ENCODE assay signal across 1 cellular context in the genomic region with DNA sequence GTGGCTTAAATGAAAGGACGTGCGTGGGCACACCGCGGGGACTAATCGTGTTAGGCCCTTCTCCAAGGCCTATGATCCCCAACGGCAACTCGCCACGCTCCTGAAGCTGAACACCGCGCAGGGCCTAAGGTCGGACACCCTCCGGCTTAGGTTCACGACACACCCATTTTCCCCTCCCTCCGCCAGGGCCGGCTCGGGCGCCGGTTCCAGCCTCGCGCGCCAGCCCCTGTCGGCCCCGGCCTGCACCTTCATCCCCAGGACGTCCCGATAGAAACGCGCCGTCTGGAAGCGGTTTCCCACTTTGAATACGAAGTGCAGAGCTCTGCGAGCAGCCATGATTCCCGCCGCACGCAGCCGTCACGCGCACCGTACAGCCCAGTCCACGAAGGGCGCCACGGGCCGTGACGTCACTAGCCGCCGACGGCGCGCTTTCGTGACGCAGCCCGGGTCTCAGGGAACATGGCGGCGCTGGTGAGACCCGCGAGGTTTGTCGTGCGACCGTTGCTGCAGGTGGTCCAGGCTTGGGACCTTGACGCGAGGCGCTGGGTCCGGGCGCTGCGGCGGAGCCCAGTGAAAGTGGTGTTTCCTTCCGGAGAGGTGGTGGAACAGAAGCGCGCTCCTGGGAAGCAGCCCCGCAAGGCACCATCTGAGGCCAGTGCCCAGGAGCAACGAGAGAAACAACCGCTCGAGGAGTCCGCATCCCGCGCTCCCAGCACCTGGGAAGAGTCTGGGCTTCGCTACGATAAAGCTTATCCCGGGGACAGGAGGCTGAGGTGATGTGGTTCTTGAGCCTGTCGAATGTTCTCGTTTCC.
TF ChIP-seq lines count a peak whose summit lies in the region.

A gene with protein sequence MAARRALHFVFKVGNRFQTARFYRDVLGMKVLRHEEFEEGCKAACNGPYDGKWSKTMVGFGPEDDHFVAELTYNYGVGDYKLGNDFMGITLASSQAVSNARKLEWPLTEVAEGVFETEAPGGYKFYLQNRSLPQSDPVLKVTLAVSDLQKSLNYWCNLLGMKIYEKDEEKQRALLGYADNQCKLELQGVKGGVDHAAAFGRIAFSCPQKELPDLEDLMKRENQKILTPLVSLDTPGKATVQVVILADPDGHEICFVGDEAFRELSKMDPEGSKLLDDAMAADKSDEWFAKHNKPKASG (minus strand): TSS at position 361 of the 812 bp plus-strand sequence. CDS start 25 bp downstream, at position 336.
A gene with protein sequence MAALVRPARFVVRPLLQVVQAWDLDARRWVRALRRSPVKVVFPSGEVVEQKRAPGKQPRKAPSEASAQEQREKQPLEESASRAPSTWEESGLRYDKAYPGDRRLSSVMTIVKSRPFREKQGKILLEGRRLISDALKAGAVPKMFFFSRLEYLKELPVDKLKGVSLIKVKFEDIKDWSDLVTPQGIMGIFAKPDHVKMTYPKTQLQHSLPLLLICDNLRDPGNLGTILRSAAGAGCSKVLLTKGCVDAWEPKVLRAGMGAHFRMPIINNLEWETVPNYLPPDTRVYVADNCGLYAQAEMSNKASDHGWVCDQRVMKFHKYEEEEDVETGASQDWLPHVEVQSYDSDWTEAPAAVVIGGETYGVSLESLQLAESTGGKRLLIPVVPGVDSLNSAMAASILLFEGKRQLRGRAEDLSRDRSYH (plus strand): TSS at position 434 of the 812 bp plus-strand sequence. CDS start 26 bp downstream, at position 460.

TF ChIP-seq in GM12878, 131 proteins besides CTCF, POLR2A, EP300 and RAD21 (continues in another document):
- TF ChIP-seq, protein P1, sequence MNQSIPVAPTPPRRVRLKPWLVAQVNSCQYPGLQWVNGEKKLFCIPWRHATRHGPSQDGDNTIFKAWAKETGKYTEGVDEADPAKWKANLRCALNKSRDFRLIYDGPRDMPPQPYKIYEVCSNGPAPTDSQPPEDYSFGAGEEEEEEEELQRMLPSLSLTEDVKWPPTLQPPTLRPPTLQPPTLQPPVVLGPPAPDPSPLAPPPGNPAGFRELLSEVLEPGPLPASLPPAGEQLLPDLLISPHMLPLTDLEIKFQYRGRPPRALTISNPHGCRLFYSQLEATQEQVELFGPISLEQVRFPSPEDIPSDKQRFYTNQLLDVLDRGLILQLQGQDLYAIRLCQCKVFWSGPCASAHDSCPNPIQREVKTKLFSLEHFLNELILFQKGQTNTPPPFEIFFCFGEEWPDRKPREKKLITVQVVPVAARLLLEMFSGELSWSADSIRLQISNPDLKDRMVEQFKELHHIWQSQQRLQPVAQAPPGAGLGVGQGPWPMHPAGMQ (IDR thresholded peaks at IDR 0.05; ENCODE audit: borderline replicate concordance) = no peak
- TF ChIP-seq, protein P2, sequence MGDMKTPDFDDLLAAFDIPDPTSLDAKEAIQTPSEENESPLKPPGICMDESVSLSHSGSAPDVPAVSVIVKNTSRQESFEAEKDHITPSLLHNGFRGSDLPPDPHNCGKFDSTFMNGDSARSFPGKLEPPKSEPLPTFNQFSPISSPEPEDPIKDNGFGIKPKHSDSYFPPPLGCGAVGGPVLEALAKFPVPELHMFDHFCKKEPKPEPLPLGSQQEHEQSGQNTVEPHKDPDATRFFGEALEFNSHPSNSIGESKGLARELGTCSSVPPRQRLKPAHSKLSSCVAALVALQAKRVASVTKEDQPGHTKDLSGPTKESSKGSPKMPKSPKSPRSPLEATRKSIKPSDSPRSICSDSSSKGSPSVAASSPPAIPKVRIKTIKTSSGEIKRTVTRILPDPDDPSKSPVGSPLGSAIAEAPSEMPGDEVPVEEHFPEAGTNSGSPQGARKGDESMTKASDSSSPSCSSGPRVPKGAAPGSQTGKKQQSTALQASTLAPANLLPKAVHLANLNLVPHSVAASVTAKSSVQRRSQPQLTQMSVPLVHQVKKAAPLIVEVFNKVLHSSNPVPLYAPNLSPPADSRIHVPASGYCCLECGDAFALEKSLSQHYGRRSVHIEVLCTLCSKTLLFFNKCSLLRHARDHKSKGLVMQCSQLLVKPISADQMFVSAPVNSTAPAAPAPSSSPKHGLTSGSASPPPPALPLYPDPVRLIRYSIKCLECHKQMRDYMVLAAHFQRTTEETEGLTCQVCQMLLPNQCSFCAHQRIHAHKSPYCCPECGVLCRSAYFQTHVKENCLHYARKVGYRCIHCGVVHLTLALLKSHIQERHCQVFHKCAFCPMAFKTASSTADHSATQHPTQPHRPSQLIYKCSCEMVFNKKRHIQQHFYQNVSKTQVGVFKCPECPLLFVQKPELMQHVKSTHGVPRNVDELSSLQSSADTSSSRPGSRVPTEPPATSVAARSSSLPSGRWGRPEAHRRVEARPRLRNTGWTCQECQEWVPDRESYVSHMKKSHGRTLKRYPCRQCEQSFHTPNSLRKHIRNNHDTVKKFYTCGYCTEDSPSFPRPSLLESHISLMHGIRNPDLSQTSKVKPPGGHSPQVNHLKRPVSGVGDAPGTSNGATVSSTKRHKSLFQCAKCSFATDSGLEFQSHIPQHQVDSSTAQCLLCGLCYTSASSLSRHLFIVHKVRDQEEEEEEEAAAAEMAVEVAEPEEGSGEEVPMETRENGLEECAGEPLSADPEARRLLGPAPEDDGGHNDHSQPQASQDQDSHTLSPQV (IDR thresholded peaks at IDR 0.05) = peak; percentile 42; the same call in 1 of the 2 replicates
- TF ChIP-seq CHD4 (IDR thresholded peaks at IDR 0.05) = no peak
- TF ChIP-seq TAF1 (IDR thresholded peaks at IDR 0.05; ENCODE audit: borderline replicate concordance, low read depth, low read length) = peak; percentile 92
- peak; percentile 85; the same call in 1 of the 2 replicates for TF ChIP-seq RB1 (IDR thresholded peaks at IDR 0.05; ENCODE audit: borderline replicate concordance)
- TF ChIP-seq MEF2A (IDR thresholded peaks at IDR 0.05; ENCODE audit: insufficient read depth, low read depth, low read length) = no peak
- TF ChIP-seq, protein P3, sequence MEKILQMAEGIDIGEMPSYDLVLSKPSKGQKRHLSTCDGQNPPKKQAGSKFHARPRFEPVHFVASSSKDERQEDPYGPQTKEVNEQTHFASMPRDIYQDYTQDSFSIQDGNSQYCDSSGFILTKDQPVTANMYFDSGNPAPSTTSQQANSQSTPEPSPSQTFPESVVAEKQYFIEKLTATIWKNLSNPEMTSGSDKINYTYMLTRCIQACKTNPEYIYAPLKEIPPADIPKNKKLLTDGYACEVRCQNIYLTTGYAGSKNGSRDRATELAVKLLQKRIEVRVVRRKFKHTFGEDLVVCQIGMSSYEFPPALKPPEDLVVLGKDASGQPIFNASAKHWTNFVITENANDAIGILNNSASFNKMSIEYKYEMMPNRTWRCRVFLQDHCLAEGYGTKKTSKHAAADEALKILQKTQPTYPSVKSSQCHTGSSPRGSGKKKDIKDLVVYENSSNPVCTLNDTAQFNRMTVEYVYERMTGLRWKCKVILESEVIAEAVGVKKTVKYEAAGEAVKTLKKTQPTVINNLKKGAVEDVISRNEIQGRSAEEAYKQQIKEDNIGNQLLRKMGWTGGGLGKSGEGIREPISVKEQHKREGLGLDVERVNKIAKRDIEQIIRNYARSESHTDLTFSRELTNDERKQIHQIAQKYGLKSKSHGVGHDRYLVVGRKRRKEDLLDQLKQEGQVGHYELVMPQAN (conservative IDR thresholded peaks at IDR 0.05) = peak; percentile 91; the same call in 1 of the 2 replicates
- 0 out of 2 replicates have a peak, but pooled peaks have one; percentile 50 for TF ChIP-seq IRF4 (IDR thresholded peaks at IDR 0.05; ENCODE audit: low read depth, low read length)
- peak; percentile 97 for TF ChIP-seq MXI1 (IDR thresholded peaks at IDR 0.05; ENCODE audit: low read depth, low read length)
- 0 out of 2 replicates have a peak, but pooled peaks have one; percentile 36 for TF ChIP-seq EED (IDR thresholded peaks at IDR 0.05; ENCODE audit: low read depth)
- TF ChIP-seq HCFC1 (IDR thresholded peaks at IDR 0.05; ENCODE audit: low read length) = peak; percentile 87
- no peak for TF ChIP-seq JUNB (IDR thresholded peaks at IDR 0.05)
- TF ChIP-seq CBX5 (IDR thresholded peaks at IDR 0.05; ENCODE audit: low read depth) = no peak
- TF ChIP-seq ETV6 (conservative IDR thresholded peaks at IDR 0.05 in 1 of 2, IDR thresholded peaks at IDR 0.05 in 1 of 2; ENCODE audit: borderline replicate concordance in 1 of 2, low read depth in 1 of 2) = no peak
- TF ChIP-seq ZNF207 (IDR thresholded peaks at IDR 0.05; ENCODE audit: borderline replicate concordance) = 0 out of 2 replicates have a peak, but pooled peaks have one; percentile 81
- TF ChIP-seq, protein P4, sequence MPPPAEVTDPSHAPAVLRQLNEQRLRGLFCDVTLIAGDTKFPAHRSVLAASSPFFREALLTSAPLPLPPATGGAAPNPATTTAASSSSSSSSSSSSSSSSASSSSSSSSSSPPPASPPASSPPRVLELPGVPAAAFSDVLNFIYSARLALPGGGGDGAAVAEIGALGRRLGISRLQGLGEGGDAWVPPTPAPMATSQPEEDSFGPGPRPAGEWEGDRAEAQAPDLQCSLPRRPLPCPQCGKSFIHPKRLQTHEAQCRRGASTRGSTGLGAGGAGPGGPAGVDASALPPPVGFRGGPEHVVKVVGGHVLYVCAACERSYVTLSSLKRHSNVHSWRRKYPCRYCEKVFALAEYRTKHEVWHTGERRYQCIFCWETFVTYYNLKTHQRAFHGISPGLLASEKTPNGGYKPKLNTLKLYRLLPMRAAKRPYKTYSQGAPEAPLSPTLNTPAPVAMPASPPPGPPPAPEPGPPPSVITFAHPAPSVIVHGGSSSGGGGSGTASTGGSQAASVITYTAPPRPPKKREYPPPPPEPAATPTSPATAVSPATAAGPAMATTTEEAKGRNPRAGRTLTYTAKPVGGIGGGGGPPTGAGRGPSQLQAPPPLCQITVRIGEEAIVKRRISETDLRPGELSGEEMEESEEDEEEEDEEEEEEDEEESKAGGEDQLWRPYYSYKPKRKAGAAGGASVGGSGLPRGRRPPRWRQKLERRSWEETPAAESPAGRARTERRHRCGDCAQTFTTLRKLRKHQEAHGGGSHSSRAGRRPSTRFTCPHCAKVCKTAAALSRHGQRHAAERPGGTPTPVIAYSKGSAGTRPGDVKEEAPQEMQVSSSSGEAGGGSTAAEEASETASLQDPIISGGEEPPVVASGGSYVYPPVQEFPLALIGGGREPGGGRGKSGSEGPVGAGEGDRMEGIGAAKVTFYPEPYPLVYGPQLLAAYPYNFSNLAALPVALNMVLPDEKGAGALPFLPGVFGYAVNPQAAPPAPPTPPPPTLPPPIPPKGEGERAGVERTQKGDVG (CRISPR knock-in tag; IDR thresholded peaks at IDR 0.05) = no peak
- TF ChIP-seq, protein P5, sequence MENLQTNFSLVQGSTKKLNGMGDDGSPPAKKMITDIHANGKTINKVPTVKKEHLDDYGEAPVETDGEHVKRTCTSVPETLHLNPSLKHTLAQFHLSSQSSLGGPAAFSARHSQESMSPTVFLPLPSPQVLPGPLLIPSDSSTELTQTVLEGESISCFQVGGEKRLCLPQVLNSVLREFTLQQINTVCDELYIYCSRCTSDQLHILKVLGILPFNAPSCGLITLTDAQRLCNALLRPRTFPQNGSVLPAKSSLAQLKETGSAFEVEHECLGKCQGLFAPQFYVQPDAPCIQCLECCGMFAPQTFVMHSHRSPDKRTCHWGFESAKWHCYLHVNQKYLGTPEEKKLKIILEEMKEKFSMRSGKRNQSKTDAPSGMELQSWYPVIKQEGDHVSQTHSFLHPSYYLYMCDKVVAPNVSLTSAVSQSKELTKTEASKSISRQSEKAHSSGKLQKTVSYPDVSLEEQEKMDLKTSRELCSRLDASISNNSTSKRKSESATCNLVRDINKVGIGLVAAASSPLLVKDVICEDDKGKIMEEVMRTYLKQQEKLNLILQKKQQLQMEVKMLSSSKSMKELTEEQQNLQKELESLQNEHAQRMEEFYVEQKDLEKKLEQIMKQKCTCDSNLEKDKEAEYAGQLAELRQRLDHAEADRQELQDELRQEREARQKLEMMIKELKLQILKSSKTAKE (IDR thresholded peaks at IDR 0.05; ENCODE audit: low read depth, poor library complexity, severe bottlenecking) = no peak
- no peak for TF ChIP-seq FOS (IDR thresholded peaks at IDR 0.05; ENCODE audit: borderline replicate concordance, extremely low read depth, insufficient read length)
- peak; percentile 32 to 75; a peak in 2 of 3 replicates for TF ChIP-seq EGR1 (IDR thresholded peaks at IDR 0.05; ENCODE audit: borderline replicate concordance in 1 of 2, low read depth in 2 of 2, low read length in 2 of 2)
- peak; percentile 77 for TF ChIP-seq HDAC6 (IDR thresholded peaks at IDR 0.05; ENCODE audit: unreplicated experiment)
- TF ChIP-seq, protein P6, sequence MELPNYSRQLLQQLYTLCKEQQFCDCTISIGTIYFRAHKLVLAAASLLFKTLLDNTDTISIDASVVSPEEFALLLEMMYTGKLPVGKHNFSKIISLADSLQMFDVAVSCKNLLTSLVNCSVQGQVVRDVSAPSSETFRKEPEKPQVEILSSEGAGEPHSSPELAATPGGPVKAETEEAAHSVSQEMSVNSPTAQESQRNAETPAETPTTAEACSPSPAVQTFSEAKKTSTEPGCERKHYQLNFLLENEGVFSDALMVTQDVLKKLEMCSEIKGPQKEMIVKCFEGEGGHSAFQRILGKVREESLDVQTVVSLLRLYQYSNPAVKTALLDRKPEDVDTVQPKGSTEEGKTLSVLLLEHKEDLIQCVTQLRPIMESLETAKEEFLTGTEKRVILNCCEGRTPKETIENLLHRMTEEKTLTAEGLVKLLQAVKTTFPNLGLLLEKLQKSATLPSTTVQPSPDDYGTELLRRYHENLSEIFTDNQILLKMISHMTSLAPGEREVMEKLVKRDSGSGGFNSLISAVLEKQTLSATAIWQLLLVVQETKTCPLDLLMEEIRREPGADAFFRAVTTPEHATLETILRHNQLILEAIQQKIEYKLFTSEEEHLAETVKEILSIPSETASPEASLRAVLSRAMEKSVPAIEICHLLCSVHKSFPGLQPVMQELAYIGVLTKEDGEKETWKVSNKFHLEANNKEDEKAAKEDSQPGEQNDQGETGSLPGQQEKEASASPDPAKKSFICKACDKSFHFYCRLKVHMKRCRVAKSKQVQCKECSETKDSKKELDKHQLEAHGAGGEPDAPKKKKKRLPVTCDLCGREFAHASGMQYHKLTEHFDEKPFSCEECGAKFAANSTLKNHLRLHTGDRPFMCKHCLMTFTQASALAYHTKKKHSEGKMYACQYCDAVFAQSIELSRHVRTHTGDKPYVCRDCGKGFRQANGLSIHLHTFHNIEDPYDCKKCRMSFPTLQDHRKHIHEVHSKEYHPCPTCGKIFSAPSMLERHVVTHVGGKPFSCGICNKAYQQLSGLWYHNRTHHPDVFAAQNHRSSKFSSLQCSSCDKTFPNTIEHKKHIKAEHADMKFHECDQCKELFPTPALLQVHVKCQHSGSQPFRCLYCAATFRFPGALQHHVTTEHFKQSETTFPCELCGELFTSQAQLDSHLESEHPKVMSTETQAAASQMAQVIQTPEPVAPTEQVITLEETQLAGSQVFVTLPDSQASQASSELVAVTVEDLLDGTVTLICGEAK (IDR thresholded peaks at IDR 0.05; ENCODE audit: borderline replicate concordance) = no peak
